ENCODE assay signal across 20 cellular contexts in the genomic region with DNA sequence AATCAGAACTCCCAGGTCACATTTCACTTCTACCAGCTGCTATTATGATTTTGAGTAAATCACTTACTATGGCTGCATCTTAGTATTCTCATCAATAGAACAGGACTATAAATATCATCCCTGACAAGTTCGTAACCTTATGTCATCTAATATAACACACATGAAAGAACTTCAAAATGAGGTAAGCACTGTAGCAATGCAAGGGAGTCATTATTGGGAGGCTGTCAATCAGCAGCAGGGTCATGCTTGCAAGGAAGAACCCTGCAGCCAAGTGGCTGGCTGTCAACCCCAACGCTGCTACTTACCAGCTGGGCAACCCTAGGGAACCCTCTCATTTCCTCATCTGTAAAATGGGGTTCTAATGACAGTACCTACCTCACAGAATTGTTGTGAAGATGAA.
"Had no signal": no experiment of that assay in that cellular context is flagged by ENCODE, and none has a peak within 500 bp of the region (broad histone marks: within the 10 kb centered on the region; RNA-seq: fewer than 3 reads in every experiment).

No MANE protein-coding gene starts in this region.

- H3K27ac ChIP-seq: body of pancreas, colonic mucosa, tibial nerve, uterus had no signal

- H3K36me3 ChIP-seq: colonic mucosa, heart right ventricle, lower lobe of right lung, tibial nerve, uterus had no signal

- ATAC-seq: activated CD8-positive, alpha-beta memory T cell treated with anti-CD3 and anti-CD28 coated beads, Interleukin-2, amount 10 ng/mL, durations not matched to agents 7 days and 5 days; body of pancreas; lower lobe of right lung; stimulated activated naive CD8-positive, alpha-beta T cell treated with anti-CD3 and anti-CD28 coated beads, Interleukin-15, Interleukin-2, amounts not matched to agents 100 U/mL and 50 U/mL, for 24 hours; T-cell; WTC11 had no signal

- DNase-seq: activated CD4-positive, alpha-beta memory T cell treated with anti-CD3 and anti-CD28 coated beads for 36 hours; activated CD4-positive, alpha-beta T cell treated with anti-CD3 and anti-CD28 coated beads for 4 hours; activated CD8-positive, alpha-beta memory T cell treated with anti-CD3 and anti-CD28 coated beads, Interleukin-2, amount 10 ng/mL, durations not matched to agents 7 days and 5 days; body of pancreas; caudate nucleus; colonic mucosa; endodermal cell; erythroblast; lower lobe of right lung; occipital lobe; posterior cingulate gyrus; retina; stimulated activated naive CD8-positive, alpha-beta T cell treated with anti-CD3 and anti-CD28 coated beads, Interleukin-15, Interleukin-2, amounts not matched to agents 100 U/mL and 50 U/mL, for 24 hours; substantia nigra; T-cell; uterus had no signal

- H3K27me3 Mint-ChIP-seq: activated CD8-positive, alpha-beta memory T cell treated with anti-CD3 and anti-CD28 coated beads, Interleukin-2, amount 10 ng/mL, durations not matched to agents 7 days and 5 days had no signal

- H3K4me3 Mint-ChIP-seq: activated CD4-positive, alpha-beta memory T cell treated with anti-CD3 and anti-CD28 coated beads for 36 hours; activated CD8-positive, alpha-beta memory T cell treated with anti-CD3 and anti-CD28 coated beads, Interleukin-2, amount 10 ng/mL, durations not matched to agents 7 days and 5 days; activated naive CD8-positive, alpha-beta T cell; endodermal cell; T-cell; WTC11 had no signal

- H3K9me3 Mint-ChIP-seq: endodermal cell had no signal

- H3K4me1 ChIP-seq: colonic mucosa had no signal

- H3K9me3 ChIP-seq: body of pancreas, colonic mucosa had no signal

- H3K4me1 Mint-ChIP-seq: activated CD8-positive, alpha-beta memory T cell treated with anti-CD3 and anti-CD28 coated beads, Interleukin-2, amount 10 ng/mL, durations not matched to agents 7 days and 5 days; endodermal cell; T-cell; WTC11 had no signal

- H3K27me3 ChIP-seq: body of pancreas, colonic mucosa, heart right ventricle, tibial nerve, uterus had no signal

- H3K4me3 ChIP-seq: body of pancreas, colonic mucosa, heart right ventricle, lower lobe of right lung, tibial nerve, uterus had no signal

- H3K36me3 Mint-ChIP-seq: activated CD4-positive, alpha-beta memory T cell treated with anti-CD3 and anti-CD28 coated beads for 36 hours; activated CD8-positive, alpha-beta memory T cell treated with anti-CD3 and anti-CD28 coated beads, Interleukin-2, amount 10 ng/mL, durations not matched to agents 7 days and 5 days; activated naive CD8-positive, alpha-beta T cell; T-cell had no signal

- H3K27ac Mint-ChIP-seq: activated CD4-positive, alpha-beta memory T cell treated with anti-CD3 and anti-CD28 coated beads for 36 hours; activated CD8-positive, alpha-beta memory T cell treated with anti-CD3 and anti-CD28 coated beads, Interleukin-2, amount 10 ng/mL, durations not matched to agents 7 days and 5 days; activated naive CD8-positive, alpha-beta T cell; endodermal cell; T-cell; WTC11 had no signal
